Comparison of ENCODE assay signal across 18 cellular contexts in the genomic region with DNA sequence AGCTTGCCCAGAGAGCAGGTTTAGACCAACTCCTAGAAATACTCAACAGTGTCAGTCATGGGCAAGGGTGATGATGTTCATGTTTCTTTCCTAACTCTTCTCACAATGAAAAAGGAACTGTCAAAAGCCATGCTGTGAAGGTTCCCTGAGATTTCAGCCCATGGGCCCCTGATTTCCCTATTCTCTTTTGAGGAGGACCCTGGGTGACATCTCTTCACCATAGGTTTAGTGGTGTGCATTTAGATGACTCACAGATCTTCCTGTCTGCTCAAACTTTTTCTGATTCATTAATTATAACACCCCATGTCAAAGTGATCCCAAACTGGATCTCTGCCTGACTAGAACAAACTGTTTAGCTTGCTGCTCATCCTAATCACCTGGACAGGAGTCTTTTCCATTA.
DNase-seq lines count a peak whose midpoint lies in the region; TF ChIP-seq lines count a peak whose summit lies in the region.
"Had no signal": no experiment of that assay in that cellular context is flagged by ENCODE, and none has a peak within 500 bp of the region (broad histone marks: within the 10 kb centered on the region; RNA-seq: fewer than 3 reads in every experiment).

No MANE protein-coding gene starts in this region.

- no peaks in the 10 kb centered on the region for H3K9me3 Mint-ChIP-seq in glutamatergic neuron (ENCODE audit: unreplicated experiment)
- H3K9me3 Mint-ChIP-seq: central memory CD8-positive, alpha-beta T cell; endodermal cell; T-cell had no signal

- H3K27me3 ChIP-seq in BLaER1 treated with 17β-estradiol and CSF1 and Interleukin-3, amounts not matched to agents 10 nM and 100 nM: no peaks in the 10 kb centered on the region
- no peaks in the 10 kb centered on the region for H3K27me3 ChIP-seq in Karpas-422 (ENCODE audit: low read length)
- H3K27me3 ChIP-seq in vagina: no peaks in the 10 kb centered on the region
- H3K27me3 ChIP-seq: BE2C, pancreas had no signal

- H3K4me3 Mint-ChIP-seq in glutamatergic neuron (ENCODE audit: unreplicated experiment): no peak overlapping the region
- H3K4me3 Mint-ChIP-seq: central memory CD8-positive, alpha-beta T cell; endodermal cell; T-cell had no signal

- H3K4me1 Mint-ChIP-seq in glutamatergic neuron (ENCODE audit: low read depth, unreplicated experiment): peaks cover 23% of the 10 kb centered on the region

- H3K4me1 ChIP-seq in BLaER1 treated with 17β-estradiol and CSF1 and Interleukin-3, amounts not matched to agents 10 nM and 100 nM: peaks cover 12 to 67% (median 54%) of the 10 kb centered on the region in 10 experiments
- peaks cover 54% of the 10 kb centered on the region for H3K4me1 ChIP-seq in Karpas-422 (ENCODE audit: low read length)
- peaks cover 8% of the 10 kb centered on the region for H3K4me1 ChIP-seq in vagina

- no peaks in the 10 kb centered on the region for H3K9me2 ChIP-seq in Karpas-422 (replicated peaks; ENCODE audit: insufficient read depth, low read length)

- H3K36me3 ChIP-seq in BLaER1 treated with 17β-estradiol and CSF1 and Interleukin-3, amounts not matched to agents 10 nM and 100 nM: peaks cover 0 to 2% (median 0%) of the 10 kb centered on the region in 11 experiments; a peak in 4 of 22 replicates
- no peaks in the 10 kb centered on the region for H3K36me3 ChIP-seq in Karpas-422 (ENCODE audit: insufficient read depth, low read length)
- H3K36me3 ChIP-seq in vagina: no peaks in the 10 kb centered on the region
- H3K36me3 ChIP-seq: BE2C, pancreas, thoracic aorta had no signal

- no peak overlapping the region for H2AFZ ChIP-seq in Karpas-422 (ENCODE audit: low read length)

- TF ChIP-seq CTCF in RWPE1 (conservative IDR thresholded peaks at IDR 0.05; ENCODE audit: low read depth) (no peak), glutamatergic neuron (IDR thresholded peaks at IDR 0.05; ENCODE audit: partially characterized antibody, unreplicated experiment) (no peak), vagina (IDR thresholded peaks at IDR 0.05) (no peak)

- peak overlapping the region in 8 of 11 experiments; percentile 1 to 61 (median 38); a peak in 15 of 22 replicates for H3K4me2 ChIP-seq in BLaER1 treated with 17β-estradiol and CSF1 and Interleukin-3, amounts not matched to agents 10 nM and 100 nM
- no peak overlapping the region for H3K4me2 ChIP-seq in Karpas-422 (ENCODE audit: low read depth, low read length, poor library complexity, severe bottlenecking)

- POLR2A ChIA-PET in RWPE1 (lab: Yijun Ruan, JAX; ENCODE audit: low non-redundant PET): no interaction called here

- peaks cover 97% of the 10 kb centered on the region for H3K79me2 ChIP-seq in Karpas-422 (ENCODE audit: low read length)

- H3K27ac Mint-ChIP-seq in glutamatergic neuron (ENCODE audit: unreplicated experiment): peak overlapping the region; percentile 34
- H3K27ac Mint-ChIP-seq: endodermal cell, T-cell had no signal

- H3K9me3 ChIP-seq in BLaER1 treated with 17β-estradiol and CSF1 and Interleukin-3, amounts not matched to agents 10 nM and 100 nM (replicated peaks in 1 of 11): peaks cover 0 to 3% (median 0%) of the 10 kb centered on the region in 11 experiments; a peak in 3 of 22 replicates
- H3K9me3 ChIP-seq in Karpas-422 (ENCODE audit: low read length): no peaks in the 10 kb centered on the region
- H3K9me3 ChIP-seq in vagina: no peaks in the 10 kb centered on the region
- H3K9me3 ChIP-seq: BE2C, pancreas, thoracic aorta had no signal

- DNase-seq in EL (peak; percentile 3), RWPE1 (ENCODE audit: low spot score) (peak; percentile 8), glutamatergic neuron (no peak), Karpas-422 (no peak), vagina (ENCODE audit: extremely low spot score in 2 of 2) (no peak), NCI-H1417 (lab: John Stamatoyannopoulos, UW) (no peak)
- DNase-seq: activated CD4-positive, CD25-positive, alpha-beta regulatory T cell; activated CD8-positive, alpha-beta memory T cell treated with anti-CD3 and anti-CD28 coated beads, Interleukin-2, amount 50 U/mL, for 48 hours; BE2C; endodermal cell; NCI-H1930; NCI-H510A; pancreas; stimulated activated CD4-positive, alpha-beta T cell treated with anti-CD3 and anti-CD28 coated beads, Interleukin-2, amount 100 ng/mL, for 48 hours; T-cell had no signal

- CTCF ChIA-PET in RWPE1 (lab: Yijun Ruan, JAX): no interaction called here

- no peak overlapping the region for H3K4me3 ChIP-seq in BLaER1 treated with 17β-estradiol and CSF1 and Interleukin-3, amounts not matched to agents 10 nM and 100 nM
- H3K4me3 ChIP-seq in Karpas-422 (ENCODE audit: low read length) (no peak overlapping the region), vagina (no peak overlapping the region)
- H3K4me3 ChIP-seq: pancreas, thoracic aorta had no signal

- intact Hi-C loops in vagina (cut with DNase I): no loop called here

- H3K27me3 Mint-ChIP-seq in glutamatergic neuron (ENCODE audit: unreplicated experiment): peaks cover 2% of the 10 kb centered on the region
- H3K27me3 Mint-ChIP-seq: central memory CD8-positive, alpha-beta T cell; T-cell had no signal

- peak overlapping the region in 1 of 11 experiments; percentile 34; a peak in 2 of 22 replicates for H3K9ac ChIP-seq in BLaER1 treated with 17β-estradiol and CSF1 and Interleukin-3, amounts not matched to agents 10 nM and 100 nM
- no peak overlapping the region for H3K9ac ChIP-seq in Karpas-422 (ENCODE audit: low read length)

- no peaks in the 10 kb centered on the region for H3K36me3 Mint-ChIP-seq in glutamatergic neuron (ENCODE audit: unreplicated experiment)

- H4K20me1 ChIP-seq in BLaER1 treated with 17β-estradiol and CSF1 and Interleukin-3, amounts not matched to agents 10 nM and 100 nM: peaks cover 0 to 9% (median 0%) of the 10 kb centered on the region in 11 experiments; a peak in 1 of 22 replicates
- no peaks in the 10 kb centered on the region for H4K20me1 ChIP-seq in Karpas-422 (ENCODE audit: insufficient read depth, low read depth, low read length)

- no peak for TF ChIP-seq POLR2A in vagina (IDR thresholded peaks at IDR 0.05)

- H3K27ac ChIP-seq in BLaER1 treated with 17β-estradiol and CSF1 and Interleukin-3, amounts not matched to agents 10 nM and 100 nM: peak overlapping the region in 6 of 11 experiments; percentile 23 to 71 (median 51); a peak in 11 of 22 replicates
- H3K27ac ChIP-seq in RWPE1: no peak overlapping the region
- no peak overlapping the region for H3K27ac ChIP-seq in Karpas-422 (ENCODE audit: low read length)
- H3K27ac ChIP-seq in vagina: no peak overlapping the region
- H3K27ac ChIP-seq: pancreas, thoracic aorta had no signal

Comparison
In these comparisons a context has a peak if more than half of its experiments do, and no peak if none do; other contexts are left out.
1. H3K27ac ChIP-seq: peak in BLaER1 treated with 17β-estradiol and CSF1 and Interleukin-3, amounts not matched to agents 10 nM and 100 nM (6 of 11); none in RWPE1 (single experiment), Karpas-422 (single experiment) and vagina (single experiment).
2. DNase-seq: peak in EL (single experiment) and RWPE1 (single experiment); none in glutamatergic neuron (single experiment), Karpas-422 (single experiment), vagina (0 of 2) and NCI-H1417 (0 of 3).